Comparison of ENCODE assay signal across 11 cellular contexts in genomic region chr2:148603562-148603920, GRCh38. TPM values are rescaled to one million over a fixed set of nuclear protein-coding genes. Genes with fewer than 3 reads are reported as not detected.
DNase-seq lines count a peak whose midpoint lies in the region; ATAC-seq, FAIRE-seq and TF ChIP-seq lines count a peak whose summit lies in the region.
"Had no signal": no experiment of that assay in that cellular context is flagged by ENCODE, and none has a peak within 500 bp of the region (broad histone marks: within the 10 kb centered on the region; RNA-seq: fewer than 3 reads in every experiment).

No MANE protein-coding gene starts in this region.

- no peaks in the 10 kb centered on the region for H3K27me3 Mint-ChIP-seq in chondrocyte (ENCODE audit: low read depth)

- no peak overlapping the region for H3K27ac Mint-ChIP-seq in chondrocyte (ENCODE audit: unreplicated experiment)

- H3K36me3 Mint-ChIP-seq in chondrocyte (ENCODE audit: low read depth) = peaks cover 2% of the 10 kb centered on the region

- ATAC-seq in GM19043 (IDR thresholded peaks at IDR 0.05; ENCODE audit: low read depth, unreplicated experiment) (peak; percentile 99), HG02759 (IDR thresholded peaks at IDR 0.05; ENCODE audit: unreplicated experiment) (peak; percentile 99), HG03558 (IDR thresholded peaks at IDR 0.05; ENCODE audit: extremely low read depth, unreplicated experiment) (peak; percentile 100)

- FAIRE-seq in GM12892 (lab: Jason Lieb, UNC) = peak; percentile 80

- no peak overlapping the region for H3K4me3 Mint-ChIP-seq in chondrocyte (ENCODE audit: unreplicated experiment)

- TF ChIP-seq CTCF in chondrocyte (IDR thresholded peaks at IDR 0.05) = no peak

- TF ChIP-seq POLR2A in GM12892 (IDR thresholded peaks at IDR 0.05; ENCODE audit: low read depth, low read length) = no peak

- peak; percentile 52 for DNase-seq in GM12892 (ENCODE audit: insufficient read length)
- no peak for DNase-seq in NCI-H187 treated with DMSO at 0.1 percent for 48 hours (lab: John Stamatoyannopoulos, UW)
- DNase-seq in chondrocyte (ENCODE audit: low spot score) = no peak
- DNase-seq in NOMO-1 (lab: John Stamatoyannopoulos, UW; ENCODE audit: unreplicated experiment in 2 of 2) = no peak
- DNase-seq in 8988T = no peak
- DNase-seq: Caco-2, hypothalamus, NCI-H2081 had no signal

- H3K9me3 Mint-ChIP-seq in chondrocyte (ENCODE audit: low read depth) = peaks cover 24% of the 10 kb centered on the region

- H3K4me1 Mint-ChIP-seq in chondrocyte (ENCODE audit: low read depth) = no peaks in the 10 kb centered on the region

RNA-seq across cellular contexts. Expression of gene EPC2, which starts 41.0 kb away (rescaled TPM):
- 8.1 TPM for polyA plus RNA-seq in GM12892 (2012; ENCODE audit: missing spikeins)
- 23.2 to 29.3 TPM (median 23.8 TPM) in 3 replicates for total RNA-seq in chondrocyte
